Comparison of ENCODE assay signal across 8 cellular contexts in genomic region chr1:209335090-209335692, GRCh38.
DNase-seq lines count a peak whose midpoint lies in the region; ATAC-seq and TF ChIP-seq lines count a peak whose summit lies in the region.

No MANE protein-coding gene starts in this region.

- no peaks in the 10 kb centered on the region for H3K79me2 ChIP-seq in parathyroid adenoma

- H3K4me1 ChIP-seq in parathyroid adenoma (no peaks in the 10 kb centered on the region), vagina (no peaks in the 10 kb centered on the region)

- no peak overlapping the region for H2AFZ ChIP-seq in parathyroid adenoma

- TF ChIP-seq POLR2A in vagina (IDR thresholded peaks at IDR 0.05), result no peak

- H3K9ac ChIP-seq in parathyroid adenoma, result no peak overlapping the region

- H3K36me3 ChIP-seq in parathyroid adenoma (ENCODE audit: control insufficient read depth, insufficient read depth, low read length) (no peaks in the 10 kb centered on the region), vagina (no peaks in the 10 kb centered on the region)

- peak; percentile 97 for ATAC-seq in GM18498 (IDR thresholded peaks at IDR 0.05; ENCODE audit: unreplicated experiment)
- peak; percentile 92 for ATAC-seq in HG02938 (IDR thresholded peaks at IDR 0.05; ENCODE audit: unreplicated experiment)

- no peak overlapping the region for H3K27ac ChIP-seq in parathyroid adenoma
- H3K27ac ChIP-seq in vagina, result no peak overlapping the region

- H3K4me3 ChIP-seq in parathyroid adenoma (ENCODE audit: low read depth, low read length) (no peak overlapping the region), vagina (no peak overlapping the region)

- TF ChIP-seq CTCF in parathyroid adenoma (IDR thresholded peaks at IDR 0.05) (peak; percentile 47), vagina (IDR thresholded peaks at IDR 0.05) (peak in 1 of 3 experiments; percentile 12)

- DNase-seq in DMS 273 (lab: John Stamatoyannopoulos, UW; ENCODE audit: unreplicated experiment) (peak; percentile 65), DMS 273 treated with DMSO at 0.1 percent for 48 hours (lab: John Stamatoyannopoulos, UW) (no peak), NCI-H2171 treated with DMSO at 0.1 percent for 48 hours (lab: John Stamatoyannopoulos, UW) (peak; percentile 20), ecto neural progenitor cell (ENCODE audit: low spot score) (peak; percentile 60), vagina (ENCODE audit: extremely low spot score in 2 of 2) (no peak)

- H3K27me3 ChIP-seq in parathyroid adenoma (ENCODE audit: control insufficient read depth, insufficient read depth, low read length), result no peaks in the 10 kb centered on the region
- no peaks in the 10 kb centered on the region for H3K27me3 ChIP-seq in vagina

- H3K9me3 ChIP-seq in parathyroid adenoma (ENCODE audit: control insufficient read depth, low read length) (no peaks in the 10 kb centered on the region), vagina (no peaks in the 10 kb centered on the region)

- intact Hi-C loops in vagina (cut with DNase I), result no loop called here

- H3K4me2 ChIP-seq in parathyroid adenoma (ENCODE audit: low read length), result no peak overlapping the region

Comparison
In these comparisons a context has a peak if more than half of its experiments do, and no peak if none do; other contexts are left out.
1. DNase-seq: peak in DMS 273 (single experiment), NCI-H2171 treated with DMSO at 0.1 percent for 48 hours (single experiment) and ecto neural progenitor cell (single experiment); none in DMS 273 treated with DMSO at 0.1 percent for 48 hours (single experiment) and vagina (0 of 2).